22 cellular contexts compared by ENCODE assay signal in the genomic region with DNA sequence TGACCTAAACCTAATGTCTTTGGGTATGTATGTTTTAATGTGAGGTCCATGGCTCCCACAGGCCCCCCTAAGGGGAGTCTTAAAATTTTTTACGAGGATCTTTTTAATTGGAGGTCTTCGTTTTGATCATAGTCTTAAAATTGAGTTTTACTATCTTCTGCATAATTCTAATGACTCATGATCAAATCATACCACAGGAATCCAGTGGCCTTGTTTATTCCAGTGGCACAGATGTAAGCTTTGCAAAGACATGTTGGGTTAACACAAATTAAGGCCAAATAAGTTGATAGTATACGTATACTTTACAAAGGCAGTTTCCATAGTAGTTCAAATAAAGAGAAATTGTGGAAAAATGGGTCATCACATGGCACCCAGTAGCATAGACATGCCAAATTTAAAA. TPM values are rescaled to one million over a fixed set of nuclear protein-coding genes. Genes with fewer than 3 reads are reported as not detected.
A peak's percentile ranks its signal among the peaks of the same experiment; 100 is the strongest.
DNase-seq lines count a peak whose midpoint lies in the region; ATAC-seq and TF ChIP-seq lines count a peak whose summit lies in the region.
"Had no signal": no experiment of that assay in that cellular context is flagged by ENCODE, and none has a peak within 500 bp of the region (broad histone marks: within the 10 kb centered on the region; RNA-seq: fewer than 3 reads in every experiment).

No MANE protein-coding gene starts in this region.

- H3K4ac ChIP-seq in mesenchymal stem cell (ENCODE audit: low read depth in 1 of 2, low read length in 2 of 2): no peak overlapping the region

- no peak overlapping the region for H2AFZ ChIP-seq in mammary epithelial cell (ENCODE audit: low read depth, low read length)
- H2AFZ ChIP-seq in mesenchymal stem cell (ENCODE audit: low read depth, low read length): no peak overlapping the region

- H3K27ac ChIP-seq in mammary epithelial cell (ENCODE audit: insufficient read depth, low read depth, low read length) (peak overlapping the region; percentile 70), mesenchymal stem cell (ENCODE audit: low read length, poor library complexity, severe bottlenecking) (no peak overlapping the region)
- no peak overlapping the region for H3K27ac ChIP-seq in CD8-positive, alpha-beta memory T cell (ENCODE audit: low read depth, low read length)
- H3K27ac ChIP-seq: BLaER1 treated with 17β-estradiol and CSF1 and Interleukin-3, amounts not matched to agents 10 nM and 100 nM; heart left ventricle; HL-60; tibial artery had no signal

- peaks cover 21 to 69% of the 10 kb centered on the region in 2 donors for H3K27me3 Mint-ChIP-seq in CD8-positive, alpha-beta memory T cell

- in situ Hi-C loops in mammary epithelial cell (cut with MboI; ENCODE audit: low sequenced_read_pairs in 2 of 2): no loop called here

- CTCF ChIA-PET in BJ (lab: Yijun Ruan, JAX): interaction anchor here (1.0 to 1.2 kb wide), 2 partner anchors 28 to 35 kb away, joined by 3 read pairs; no protein-coding TSS in a partner anchor
- CTCF ChIA-PET in mammary epithelial cell (lab: Charles Lee; ENCODE audit: low non-redundant PET): no interaction called here
- CTCF ChIA-PET in CD8-positive, alpha-beta memory T cell (lab: Charles Lee): no interaction called here

- H3K36me3 Mint-ChIP-seq in CD8-positive, alpha-beta memory T cell: no peaks in the 10 kb centered on the region

- no peak overlapping the region for H2BK15ac ChIP-seq in mesenchymal stem cell (ENCODE audit: low read depth, poor library complexity, severe bottlenecking)

- whole genome bisulfite sequencing in mammary epithelial cell (ENCODE audit: low coverage, missing lambda C conversion rate): 4% methylated on average over 3 of the region's 3 CpGs
- 80% methylated on average over 1 of the region's 3 CpGs for WGBS in mesenchymal stem cell

- H2BK12ac ChIP-seq in mesenchymal stem cell (ENCODE audit: low read length in 2 of 2): no peak overlapping the region

- H3K4me1 Mint-ChIP-seq in CD8-positive, alpha-beta memory T cell: no peaks in the 10 kb centered on the region

- no peak for ATAC-seq in HG03571 (IDR thresholded peaks at IDR 0.05; ENCODE audit: unreplicated experiment)
- no peak for ATAC-seq in HG03520 (IDR thresholded peaks at IDR 0.05; ENCODE audit: unreplicated experiment)
- ATAC-seq: heart left ventricle, pancreas had no signal

- no peak overlapping the region for H2BK5ac ChIP-seq in mesenchymal stem cell (ENCODE audit: low read depth, low read length, poor library complexity, severe bottlenecking)

- H3K9me3 Mint-ChIP-seq in CD8-positive, alpha-beta memory T cell: no peaks in the 10 kb centered on the region
- H3K9me3 Mint-ChIP-seq: activated naive CD4-positive, alpha-beta T cell treated with anti-CD3 and anti-CD28 coated beads for 36 hours had no signal

- no peaks in the 10 kb centered on the region for H4K20me1 ChIP-seq in mammary epithelial cell (ENCODE audit: insufficient read depth, low read length)
- H4K20me1 ChIP-seq: BLaER1 treated with 17β-estradiol and CSF1 and Interleukin-3, amounts not matched to agents 10 nM and 100 nM had no signal

- H3K27me3 ChIP-seq in BJ (ENCODE audit: control insufficient read depth, insufficient read depth, low read length) (no peaks in the 10 kb centered on the region), mammary epithelial cell (ENCODE audit: insufficient read depth, low read length) (no peaks in the 10 kb centered on the region), mesenchymal stem cell (ENCODE audit: control insufficient read depth in 1 of 2, insufficient read depth in 1 of 2, low read length in 2 of 2) (no peaks in the 10 kb centered on the region)
- H3K27me3 ChIP-seq in CD8-positive, alpha-beta memory T cell (ENCODE audit: insufficient read depth, low read length, poor library complexity, severe bottlenecking): no peaks in the 10 kb centered on the region
- H3K27me3 ChIP-seq: BLaER1 treated with 17β-estradiol and CSF1 and Interleukin-3, amounts not matched to agents 10 nM and 100 nM; pancreas; tibial artery had no signal

- DNase-seq in BJ (ENCODE audit: low read depth): peak; percentile 55
- peak; percentile 29 for DNase-seq in LoVo (ENCODE audit: low spot score)
- DNase-seq in mammary epithelial cell: peak; percentile 76
- DNase-seq in mesenchymal stem cell: peak; percentile 60
- no peak for DNase-seq in CD8-positive, alpha-beta memory T cell
- DNase-seq in MV-4-11 (lab: John Stamatoyannopoulos, UW): no peak
- DNase-seq: activated CD4-positive, alpha-beta T cell treated with anti-CD3 and anti-CD28 coated beads for 1 hour; activated naive CD4-positive, alpha-beta T cell treated with anti-CD3 and anti-CD28 coated beads for 36 hours; caudate nucleus; DND-41; heart left ventricle; kidney; NCI-H2081; NCI-H748 treated with DMSO at 0.1 percent for 48 hours; pancreas; T-helper 2 cell; tibial artery had no signal

- H3K79me1 ChIP-seq in mesenchymal stem cell (replicated peaks; ENCODE audit: low read length, poor library complexity, severe bottlenecking): no peaks in the 10 kb centered on the region

- dilution Hi-C loops in mammary epithelial cell (cut with HindIII; ENCODE audit: low sequenced_read_pairs): no loop called here

- H4K91ac ChIP-seq in mesenchymal stem cell (ENCODE audit: low read length): no peak overlapping the region

- H3K4me3 ChIP-seq in BJ (ENCODE audit: low read depth, low read length) (no peak overlapping the region), mammary epithelial cell (replicated peaks in 1 of 3; ENCODE audit: insufficient read depth in 1 of 3, low read depth in 2 of 3, low read length in 3 of 3) (no peak overlapping the region), mesenchymal stem cell (ENCODE audit: insufficient read depth in 1 of 2, low read depth in 1 of 2, low read length in 2 of 2) (no peak overlapping the region)
- H3K4me3 ChIP-seq in CD8-positive, alpha-beta memory T cell (ENCODE audit: low read length): no peak overlapping the region
- H3K4me3 ChIP-seq: BLaER1 treated with 17β-estradiol and CSF1 and Interleukin-3, amounts not matched to agents 10 nM and 100 nM; HAP-1; heart left ventricle; pancreas; tibial artery had no signal

- H2AK5ac ChIP-seq in mesenchymal stem cell (ENCODE audit: low read length, severe bottlenecking): no peak overlapping the region

- H3K4me1 ChIP-seq in mammary epithelial cell (ENCODE audit: insufficient read depth, low read length): peaks cover 53% of the 10 kb centered on the region
- peaks cover 4% of the 10 kb centered on the region for H3K4me1 ChIP-seq in mesenchymal stem cell (ENCODE audit: control insufficient read depth, insufficient read depth, low read depth, low read length)
- H3K4me1 ChIP-seq in CD8-positive, alpha-beta memory T cell (ENCODE audit: insufficient read depth, low read length): no peaks in the 10 kb centered on the region
- H3K4me1 ChIP-seq: HAP-1, pancreas had no signal

- H3K9me3 ChIP-seq in mammary epithelial cell (replicated peaks; ENCODE audit: insufficient read depth, low read length) (no peaks in the 10 kb centered on the region), mesenchymal stem cell (ENCODE audit: control insufficient read depth, low read length) (no peaks in the 10 kb centered on the region)
- H3K9me3 ChIP-seq in CD8-positive, alpha-beta memory T cell (ENCODE audit: low read length): no peaks in the 10 kb centered on the region
- H3K9me3 ChIP-seq: HAP-1, heart left ventricle, pancreas, tibial artery had no signal

- no peak overlapping the region for H3K9ac ChIP-seq in mammary epithelial cell (ENCODE audit: insufficient read depth, low read length)
- peak overlapping the region; percentile 71 for H3K9ac ChIP-seq in mesenchymal stem cell (ENCODE audit: low read length)
- H3K9ac ChIP-seq: BLaER1 treated with 17β-estradiol and CSF1 and Interleukin-3, amounts not matched to agents 10 nM and 100 nM had no signal

- POLR2A ChIA-PET in BJ (lab: Charles Lee): no interaction called here
- POLR2A ChIA-PET in CD8-positive, alpha-beta memory T cell (lab: Charles Lee): no interaction called here

- H3K4me3 Mint-ChIP-seq in CD8-positive, alpha-beta memory T cell: no peak overlapping the region
- H3K4me3 Mint-ChIP-seq: activated naive CD4-positive, alpha-beta T cell treated with anti-CD3 and anti-CD28 coated beads for 36 hours had no signal

- H3K18ac ChIP-seq in mesenchymal stem cell (ENCODE audit: low read depth in 1 of 2, low read length in 2 of 2): no peak overlapping the region

- intact Hi-C loops in mammary epithelial cell (cut with micrococcal nuclease): loop anchor here (5.0 kb wide), 1 partner anchor 67 kb away; no protein-coding TSS in a partner anchor

- no peak overlapping the region for H3K23ac ChIP-seq in mesenchymal stem cell (ENCODE audit: low read length in 2 of 2)

- H3K36me3 ChIP-seq in BJ (ENCODE audit: control insufficient read depth, insufficient read depth, low read length) (no peaks in the 10 kb centered on the region), mammary epithelial cell (ENCODE audit: insufficient read depth, low read length) (no peaks in the 10 kb centered on the region), mesenchymal stem cell (ENCODE audit: control insufficient read depth in 1 of 2, insufficient read depth in 2 of 2, low read depth in 1 of 2, low read length in 2 of 2) (no peaks in the 10 kb centered on the region)
- H3K36me3 ChIP-seq in CD8-positive, alpha-beta memory T cell (ENCODE audit: insufficient read depth, low read length): no peaks in the 10 kb centered on the region
- H3K36me3 ChIP-seq: BLaER1 treated with 17β-estradiol and CSF1 and Interleukin-3, amounts not matched to agents 10 nM and 100 nM; HAP-1; heart left ventricle; pancreas; tibial artery had no signal

- H3K4me2 ChIP-seq in mammary epithelial cell (ENCODE audit: insufficient read depth, low read depth, low read length) (peak overlapping the region; percentile 70), mesenchymal stem cell (ENCODE audit: low read length, poor library complexity, severe bottlenecking) (no peak overlapping the region)

- TF ChIP-seq CTCF in BJ (IDR thresholded peaks at IDR 0.05; ENCODE audit: insufficient read depth, low read depth, low read length): no peak
- TF ChIP-seq CTCF in mammary epithelial cell (conservative IDR thresholded peaks at IDR 0.05 in 1 of 2, IDR thresholded peaks at IDR 0.05 in 1 of 2; ENCODE audit: extremely low read depth in 1 of 2, insufficient read depth in 1 of 2, low read depth in 1 of 2, low read length in 2 of 2): no peak

- no peak overlapping the region for H3K27ac Mint-ChIP-seq in CD8-positive, alpha-beta memory T cell
- H3K27ac Mint-ChIP-seq: activated naive CD4-positive, alpha-beta T cell treated with anti-CD3 and anti-CD28 coated beads for 36 hours had no signal

- no peak overlapping the region for H2BK120ac ChIP-seq in mesenchymal stem cell (ENCODE audit: low read depth, low read length)

- no peak overlapping the region for H4K8ac ChIP-seq in mesenchymal stem cell (ENCODE audit: low read length)

- no TSS peak for BruUV-seq in mammary epithelial cell (replicated peaks; lab: Mats Ljungman, UMichigan)

- no peak overlapping the region for H3K14ac ChIP-seq in mesenchymal stem cell (ENCODE audit: low read length in 2 of 2)

- H3K79me2 ChIP-seq in mammary epithelial cell (ENCODE audit: insufficient read depth, low read length): no peaks in the 10 kb centered on the region

RNA-seq across cellular contexts. Expression of a gene that starts 33.9 kb away (rescaled TPM):
- 4.8 and 6.1 TPM in 2 replicates for polyA plus RNA-seq in BJ (2011; rRNA removed)
- 2.6 and 4.2 TPM in 2 replicates for polyA minus RNA-seq in BJ (2011; rRNA and poly(A)+ RNA removed)
- total RNA-seq in mammary epithelial cell: 10 to 100 TPM; 38.5 to 53.8 TPM
- polyA plus RNA-seq in mammary epithelial cell: 20.4 TPM
- polyA minus RNA-seq in mammary epithelial cell: 12.6 TPM
- 6.1 TPM for polyA plus RNA-seq in mesenchymal stem cell (2013, experiment 1 of 2)
- polyA plus RNA-seq in mesenchymal stem cell (2013, experiment 2 of 2): 6.3 TPM
- total RNA-seq in CD8-positive, alpha-beta memory T cell: under 1 TPM; 0.26 to 0.69 TPM
- polyA plus RNA-seq in CD8-positive, alpha-beta memory T cell: not detected

RNA-seq across cellular contexts. Expression of a gene that starts 58.9 kb away (rescaled TPM):
- polyA plus RNA-seq in BJ (2011; rRNA removed) (112 and 131 TPM in 2 replicates), mammary epithelial cell (4.2 TPM)
- polyA minus RNA-seq in BJ (2011; rRNA and poly(A)+ RNA removed): 52.1 and 90.3 TPM in 2 replicates
- 100 to 1,000 TPM in 1 of 2 donors, 1 to 10 TPM in 1; 7.6 to 118 TPM for total RNA-seq in mammary epithelial cell
- polyA minus RNA-seq in mammary epithelial cell: 2.1 TPM
- 79.7 TPM for polyA plus RNA-seq in mesenchymal stem cell (2013, experiment 1 of 2)
- polyA plus RNA-seq in mesenchymal stem cell (2013, experiment 2 of 2): 80.3 TPM
- total RNA-seq in CD8-positive, alpha-beta memory T cell: not detected
- not detected for polyA plus RNA-seq in CD8-positive, alpha-beta memory T cell
- total RNA-seq: activated naive CD4-positive, alpha-beta T cell treated with anti-CD3 and anti-CD28 coated beads for 36 hours had no signal

Comparison
In these comparisons a context has a peak if more than half of its experiments do, and no peak if none do; other contexts are left out.
1. DNase-seq: peak in BJ (single experiment), LoVo (single experiment), mammary epithelial cell (single experiment) and mesenchymal stem cell (single experiment); none in CD8-positive, alpha-beta memory T cell (0 of 5) and MV-4-11 (single experiment).
2. RNA of a gene that starts 58.9 kb away (polyA plus RNA-seq): 112 to 131 TPM in BJ; 4.2 TPM in mammary epithelial cell (single experiment) and not detected in CD8-positive, alpha-beta memory T cell (single experiment); every median in the first group is over 10 times any median in the second.